Comparison of ENCODE assay signal across 1 cellular context in genomic region chr9:98605116-98605515, GRCh38.
TF ChIP-seq lines count a peak whose summit lies in the region.

No MANE protein-coding gene starts in this region.

TF ChIP-seq in H1, 55 proteins besides CTCF, POLR2A, EP300 and RAD21 (continued from another document):
- TF ChIP-seq CHD7 (IDR thresholded peaks at IDR 0.05; ENCODE audit: insufficient replicate concordance, low read length) = no peak
TF ChIP-seq in H1: peak in this region for 0.
